ENCODE assay signal across 8 cellular contexts in genomic region chr15:78108300-78109084, GRCh38. TPM values are rescaled to one million over a fixed set of nuclear protein-coding genes. Genes with fewer than 3 reads are reported as not detected.
DNase-seq lines count a peak whose midpoint lies in the region; ATAC-seq and TF ChIP-seq lines count a peak whose summit lies in the region.

No MANE protein-coding gene starts in this region.

- no peak overlapping the region for H3K4me3 ChIP-seq in CD4-positive, alpha-beta memory T cell (ENCODE audit: low read length in 2 of 2)

- no peaks in the 10 kb centered on the region for H3K27me3 Mint-ChIP-seq in CD4-positive, alpha-beta memory T cell
- H3K27me3 Mint-ChIP-seq in WTC11 (ENCODE audit: low read depth): no peaks in the 10 kb centered on the region

- POLR2A ChIA-PET in CD4-positive, alpha-beta memory T cell (lab: Charles Lee; ENCODE audit: partially characterized antibody): interaction anchor here (0.6 to 2.1 kb wide), 12 partner anchors 23 to 431 kb away, joined by 3 to 21 read pairs (median 5); partner anchors contain the start of gene PSMA4
- POLR2A ChIA-PET in WTC11 (lab: Charles Lee): interaction anchor here (0.7 to 1.1 kb wide), 2 partner anchors 11 to 108 kb away, joined by 3 to 5 read pairs; no protein-coding TSS in a partner anchor

- intact Hi-C loops in CD4-positive, alpha-beta memory T cell (cut with micrococcal nuclease): loop anchor here (1.0 to 5.0 kb wide), 5 partner anchors 31 to 196 kb away; partner anchors contain the start of gene TBC1D2B

- H3K36me3 ChIP-seq in CD4-positive, alpha-beta memory T cell (ENCODE audit: insufficient read depth, low read length): no peaks in the 10 kb centered on the region

- peak overlapping the region in 3 of 7 donors; percentile 24 to 62 (median 46) for H3K27ac Mint-ChIP-seq in CD4-positive, alpha-beta memory T cell
- no peak overlapping the region for H3K27ac Mint-ChIP-seq in WTC11

- in situ Hi-C loops in T47D (cut with HindIII; ENCODE audit: low pct_unique_long_range_greater_than_20kb, low sequenced_read_pairs): no loop called here

- peak; percentile 82 to 85 (median 82) for DNase-seq in CD4-positive, alpha-beta memory T cell
- DNase-seq in GOT3 (lab: John Stamatoyannopoulos, UW) (peak; percentile 17), NCI-H2227 (lab: John Stamatoyannopoulos, UW; ENCODE audit: unreplicated experiment) (peak; percentile 72), WTC11 (ENCODE audit: low spot score) (peak; percentile 81), T47D (ENCODE audit: low read depth in 1 of 2, low spot score in 1 of 2) (peak; percentile 83 to 92), iris pigment epithelial cell (ENCODE audit: low read depth) (peak; percentile 82)
- DNase-seq in stimulated activated CD4-positive, alpha-beta T cell treated with anti-CD3 and anti-CD28 coated beads, Interleukin-15, amount 100 ng/mL, for 48 hours (ENCODE audit: low read depth in 2 of 2): peak; percentile 71 to 77

- H3K4me3 Mint-ChIP-seq in CD4-positive, alpha-beta memory T cell: no peak overlapping the region
- H3K4me3 Mint-ChIP-seq in WTC11: no peak overlapping the region

- H3K4me1 Mint-ChIP-seq in CD4-positive, alpha-beta memory T cell: peaks cover 27 to 41% (median 31%) of the 10 kb centered on the region in 4 donors
- peaks cover 3% of the 10 kb centered on the region; the same call in 1 of the 2 replicates for H3K4me1 Mint-ChIP-seq in WTC11

- TF ChIP-seq CTCF in WTC11 (IDR thresholded peaks at IDR 0.05): peak; percentile 61

- CTCF ChIA-PET in CD4-positive, alpha-beta memory T cell (lab: Charles Lee; ENCODE audit: partially characterized antibody): interaction anchor here (0.8 to 12.8 kb wide), 57 partner anchors 9 to 200 kb away, joined by 3 to 236 read pairs (median 5); partner anchors contain the start of genes CIB2 and TBC1D2B
- CTCF ChIA-PET in WTC11 (lab: Charles Lee): interaction anchor here (0.6 to 4.5 kb wide), 77 partner anchors 9 to 457 kb away, joined by 3 to 91 read pairs (median 5); partner anchors contain the start of genes ACSBG1, CHRNA5, CIB2 and DNAJA4

- ATAC-seq in WTC11 (peak; percentile 89), GM21737 (IDR thresholded peaks at IDR 0.05; ENCODE audit: unreplicated experiment) (no peak)

- no peaks in the 10 kb centered on the region for H3K27me3 ChIP-seq in CD4-positive, alpha-beta memory T cell (ENCODE audit: insufficient read depth, low read length)

- H3K4me1 ChIP-seq in CD4-positive, alpha-beta memory T cell (ENCODE audit: insufficient read depth, low read length): peaks cover 34% of the 10 kb centered on the region

- no peaks in the 10 kb centered on the region for H3K36me3 Mint-ChIP-seq in CD4-positive, alpha-beta memory T cell
- H3K36me3 Mint-ChIP-seq in WTC11: peaks cover 9% of the 10 kb centered on the region; the same call in 1 of the 2 replicates

- no peak overlapping the region for H3K27ac ChIP-seq in CD4-positive, alpha-beta memory T cell (ENCODE audit: low read depth, low read length)

- no peaks in the 10 kb centered on the region for H3K9me3 Mint-ChIP-seq in CD4-positive, alpha-beta memory T cell
- no peaks in the 10 kb centered on the region for H3K9me3 Mint-ChIP-seq in WTC11

- H3K9me3 ChIP-seq in CD4-positive, alpha-beta memory T cell (ENCODE audit: control insufficient read depth in 1 of 2, low read length in 2 of 2): no peaks in the 10 kb centered on the region

TF ChIP-seq in WTC11, 78 proteins besides CTCF, POLR2A, EP300 and RAD21:
- TF ChIP-seq HMGXB4 (CRISPR knock-in tag; IDR thresholded peaks at IDR 0.05) (0 out of 2 replicates have a peak, but pooled peaks have one; percentile 49), ZNF138 (CRISPR knock-in tag; conservative IDR thresholded peaks at IDR 0.05) (no peak), NR1H2 (CRISPR knock-in tag; IDR thresholded peaks at IDR 0.05) (no peak)

RNA-seq across cellular contexts. Expression of gene SH2D7, which starts 16.1 kb away (rescaled TPM):
- total RNA-seq in CD4-positive, alpha-beta memory T cell: not detected
- polyA plus RNA-seq in CD4-positive, alpha-beta memory T cell: not detected
- not detected in 3 replicates for total RNA-seq in WTC11 (2021)

RNA-seq across cellular contexts. Expression of gene CIB2, which starts 22.8 kb away (rescaled TPM):
- 1 to 10 TPM; 1.0 to 1.7 TPM for total RNA-seq in CD4-positive, alpha-beta memory T cell
- polyA plus RNA-seq in CD4-positive, alpha-beta memory T cell: 1 to 10 TPM in 1 of 2 donors, under 1 TPM in 1; 0.56 to 2.2 TPM
- 45.2 to 56.4 TPM (median 56.2 TPM) in 3 replicates for total RNA-seq in WTC11 (2021)

RNA-seq across cellular contexts. Expression of gene TBC1D2B, which starts 31.0 kb away (rescaled TPM):
- total RNA-seq in CD4-positive, alpha-beta memory T cell: 100 to 1,000 TPM in 1 of 2 experiments, 10 to 100 TPM in 1; 98.1 to 114 TPM
- polyA plus RNA-seq in CD4-positive, alpha-beta memory T cell: 10 to 100 TPM in 1 of 2 donors, 1 to 10 TPM in 1; 5.6 to 35.4 TPM
- 15.2 to 18.3 TPM (median 16.8 TPM) in 3 replicates for total RNA-seq in WTC11 (2021)

RNA-seq across cellular contexts. Expression of gene IDH3A, which starts 40.7 kb away (rescaled TPM):
- total RNA-seq in CD4-positive, alpha-beta memory T cell: 10 to 100 TPM; 45.1 to 46.8 TPM
- 10 to 100 TPM; 39.7 to 69.1 TPM for polyA plus RNA-seq in CD4-positive, alpha-beta memory T cell
- total RNA-seq in WTC11 (2021): 37.8 to 56.6 TPM (median 38.5 TPM) in 3 replicates

Comparison
In these comparisons a context has a peak if more than half of its experiments do, and no peak if none do; other contexts are left out.
1. DNase-seq: peak in every context shown above with its lines; median percentile 88 in T47D; 82 in CD4-positive, alpha-beta memory T cell; 82 in iris pigment epithelial cell; 81 in WTC11; 74 in stimulated activated CD4-positive, alpha-beta T cell treated with anti-CD3 and anti-CD28 coated beads, Interleukin-15, amount 100 ng/mL, for 48 hours; 72 in NCI-H2227; 17 in GOT3.
2. RNA of gene CIB2, which starts 22.8 kb away (total RNA-seq): 45.2 to 56.4 TPM in WTC11; 1.0 to 1.7 TPM in CD4-positive, alpha-beta memory T cell; every median in the first group is over 10 times any median in the second.